In the genomic region with DNA sequence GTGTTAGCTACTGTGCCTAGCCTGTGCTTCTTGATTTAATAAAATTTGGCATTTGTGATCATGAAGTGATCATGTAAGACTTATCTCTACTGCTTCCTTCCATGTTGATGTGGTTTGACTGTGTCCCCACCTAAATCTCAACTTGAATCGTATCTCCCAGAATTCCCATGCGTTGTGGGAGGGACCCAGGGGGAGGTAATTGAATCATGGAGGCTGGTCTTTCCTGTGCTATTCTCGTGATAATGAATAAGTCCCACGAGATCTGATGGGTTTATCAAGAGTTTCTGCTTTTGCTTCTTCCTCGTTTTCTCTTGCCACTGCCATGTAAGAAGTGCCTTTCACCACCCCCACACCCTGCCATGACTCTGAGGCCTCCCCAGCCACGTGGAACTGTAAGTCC, we compare ENCODE assay signal across 2 cellular contexts.
TF ChIP-seq lines count a peak whose summit lies in the region.

A gene (plus strand): TSS at position 301 of the 400 bp plus-strand sequence.

TF ChIP-seq in SK-N-SH, 30 proteins besides CTCF, POLR2A, EP300 and RAD21 (continued from another document):
- TF ChIP-seq, protein P1, sequence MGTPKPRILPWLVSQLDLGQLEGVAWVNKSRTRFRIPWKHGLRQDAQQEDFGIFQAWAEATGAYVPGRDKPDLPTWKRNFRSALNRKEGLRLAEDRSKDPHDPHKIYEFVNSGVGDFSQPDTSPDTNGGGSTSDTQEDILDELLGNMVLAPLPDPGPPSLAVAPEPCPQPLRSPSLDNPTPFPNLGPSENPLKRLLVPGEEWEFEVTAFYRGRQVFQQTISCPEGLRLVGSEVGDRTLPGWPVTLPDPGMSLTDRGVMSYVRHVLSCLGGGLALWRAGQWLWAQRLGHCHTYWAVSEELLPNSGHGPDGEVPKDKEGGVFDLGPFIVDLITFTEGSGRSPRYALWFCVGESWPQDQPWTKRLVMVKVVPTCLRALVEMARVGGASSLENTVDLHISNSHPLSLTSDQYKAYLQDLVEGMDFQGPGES (IDR thresholded peaks at IDR 0.05; ENCODE audit: low read depth, low read length): no peak
- TF ChIP-seq NFIC (IDR thresholded peaks at IDR 0.05; ENCODE audit: borderline replicate concordance) (no peak), MEF2A (IDR thresholded peaks at IDR 0.05; ENCODE audit: borderline replicate concordance, low read depth) (no peak), POLR2AphosphoS5 (IDR thresholded peaks at IDR 0.05; ENCODE audit: low read depth, low read length) (no peak), RXRA (IDR thresholded peaks at IDR 0.05; ENCODE audit: borderline replicate concordance, low read depth) (no peak), FOXM1 (IDR thresholded peaks at IDR 0.05; ENCODE audit: low read depth) (no peak), CHD2 (IDR thresholded peaks at IDR 0.05; ENCODE audit: low read length, partially characterized antibody) (no peak), JUND (IDR thresholded peaks at IDR 0.05) (no peak), FOSL2 (IDR thresholded peaks at IDR 0.05; ENCODE audit: borderline replicate concordance, low read depth) (no peak)
- TF ChIP-seq, protein P2, sequence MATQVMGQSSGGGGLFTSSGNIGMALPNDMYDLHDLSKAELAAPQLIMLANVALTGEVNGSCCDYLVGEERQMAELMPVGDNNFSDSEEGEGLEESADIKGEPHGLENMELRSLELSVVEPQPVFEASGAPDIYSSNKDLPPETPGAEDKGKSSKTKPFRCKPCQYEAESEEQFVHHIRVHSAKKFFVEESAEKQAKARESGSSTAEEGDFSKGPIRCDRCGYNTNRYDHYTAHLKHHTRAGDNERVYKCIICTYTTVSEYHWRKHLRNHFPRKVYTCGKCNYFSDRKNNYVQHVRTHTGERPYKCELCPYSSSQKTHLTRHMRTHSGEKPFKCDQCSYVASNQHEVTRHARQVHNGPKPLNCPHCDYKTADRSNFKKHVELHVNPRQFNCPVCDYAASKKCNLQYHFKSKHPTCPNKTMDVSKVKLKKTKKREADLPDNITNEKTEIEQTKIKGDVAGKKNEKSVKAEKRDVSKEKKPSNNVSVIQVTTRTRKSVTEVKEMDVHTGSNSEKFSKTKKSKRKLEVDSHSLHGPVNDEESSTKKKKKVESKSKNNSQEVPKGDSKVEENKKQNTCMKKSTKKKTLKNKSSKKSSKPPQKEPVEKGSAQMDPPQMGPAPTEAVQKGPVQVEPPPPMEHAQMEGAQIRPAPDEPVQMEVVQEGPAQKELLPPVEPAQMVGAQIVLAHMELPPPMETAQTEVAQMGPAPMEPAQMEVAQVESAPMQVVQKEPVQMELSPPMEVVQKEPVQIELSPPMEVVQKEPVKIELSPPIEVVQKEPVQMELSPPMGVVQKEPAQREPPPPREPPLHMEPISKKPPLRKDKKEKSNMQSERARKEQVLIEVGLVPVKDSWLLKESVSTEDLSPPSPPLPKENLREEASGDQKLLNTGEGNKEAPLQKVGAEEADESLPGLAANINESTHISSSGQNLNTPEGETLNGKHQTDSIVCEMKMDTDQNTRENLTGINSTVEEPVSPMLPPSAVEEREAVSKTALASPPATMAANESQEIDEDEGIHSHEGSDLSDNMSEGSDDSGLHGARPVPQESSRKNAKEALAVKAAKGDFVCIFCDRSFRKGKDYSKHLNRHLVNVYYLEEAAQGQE (IDR thresholded peaks at IDR 0.05; ENCODE audit: low read depth, low read length): no peak
- TF ChIP-seq, protein P3, sequence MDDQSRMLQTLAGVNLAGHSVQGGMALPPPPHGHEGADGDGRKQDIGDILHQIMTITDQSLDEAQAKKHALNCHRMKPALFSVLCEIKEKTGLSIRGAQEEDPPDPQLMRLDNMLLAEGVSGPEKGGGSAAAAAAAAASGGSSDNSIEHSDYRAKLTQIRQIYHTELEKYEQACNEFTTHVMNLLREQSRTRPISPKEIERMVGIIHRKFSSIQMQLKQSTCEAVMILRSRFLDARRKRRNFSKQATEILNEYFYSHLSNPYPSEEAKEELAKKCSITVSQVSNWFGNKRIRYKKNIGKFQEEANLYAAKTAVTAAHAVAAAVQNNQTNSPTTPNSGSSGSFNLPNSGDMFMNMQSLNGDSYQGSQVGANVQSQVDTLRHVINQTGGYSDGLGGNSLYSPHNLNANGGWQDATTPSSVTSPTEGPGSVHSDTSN (IDR thresholded peaks at IDR 0.05): no peak

TF ChIP-seq in SK-N-SH treated with all-trans-retinoic acid at 6 μM for 48 hours, 23 proteins besides CTCF, POLR2A, EP300 and RAD21:
- TF ChIP-seq, protein P4, sequence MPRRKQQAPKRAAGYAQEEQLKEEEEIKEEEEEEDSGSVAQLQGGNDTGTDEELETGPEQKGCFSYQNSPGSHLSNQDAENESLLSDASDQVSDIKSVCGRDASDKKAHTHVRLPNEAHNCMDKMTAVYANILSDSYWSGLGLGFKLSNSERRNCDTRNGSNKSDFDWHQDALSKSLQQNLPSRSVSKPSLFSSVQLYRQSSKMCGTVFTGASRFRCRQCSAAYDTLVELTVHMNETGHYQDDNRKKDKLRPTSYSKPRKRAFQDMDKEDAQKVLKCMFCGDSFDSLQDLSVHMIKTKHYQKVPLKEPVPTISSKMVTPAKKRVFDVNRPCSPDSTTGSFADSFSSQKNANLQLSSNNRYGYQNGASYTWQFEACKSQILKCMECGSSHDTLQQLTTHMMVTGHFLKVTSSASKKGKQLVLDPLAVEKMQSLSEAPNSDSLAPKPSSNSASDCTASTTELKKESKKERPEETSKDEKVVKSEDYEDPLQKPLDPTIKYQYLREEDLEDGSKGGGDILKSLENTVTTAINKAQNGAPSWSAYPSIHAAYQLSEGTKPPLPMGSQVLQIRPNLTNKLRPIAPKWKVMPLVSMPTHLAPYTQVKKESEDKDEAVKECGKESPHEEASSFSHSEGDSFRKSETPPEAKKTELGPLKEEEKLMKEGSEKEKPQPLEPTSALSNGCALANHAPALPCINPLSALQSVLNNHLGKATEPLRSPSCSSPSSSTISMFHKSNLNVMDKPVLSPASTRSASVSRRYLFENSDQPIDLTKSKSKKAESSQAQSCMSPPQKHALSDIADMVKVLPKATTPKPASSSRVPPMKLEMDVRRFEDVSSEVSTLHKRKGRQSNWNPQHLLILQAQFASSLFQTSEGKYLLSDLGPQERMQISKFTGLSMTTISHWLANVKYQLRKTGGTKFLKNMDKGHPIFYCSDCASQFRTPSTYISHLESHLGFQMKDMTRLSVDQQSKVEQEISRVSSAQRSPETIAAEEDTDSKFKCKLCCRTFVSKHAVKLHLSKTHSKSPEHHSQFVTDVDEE (CRISPR knock-in tag; IDR thresholded peaks at IDR 0.05): no peak
- no peak for TF ChIP-seq TOX (CRISPR knock-in tag; IDR thresholded peaks at IDR 0.05; ENCODE audit: borderline replicate concordance)
- TF ChIP-seq ZNF8 (CRISPR knock-in tag; IDR thresholded peaks at IDR 0.05): no peak
- no peak for TF ChIP-seq ZNF70 (CRISPR knock-in tag; IDR thresholded peaks at IDR 0.05)
- TF ChIP-seq ZFP3 (CRISPR knock-in tag; IDR thresholded peaks at IDR 0.05): no peak
- TF ChIP-seq ESRRG (CRISPR knock-in tag; IDR thresholded peaks at IDR 0.05): no peak
- TF ChIP-seq, protein P5, sequence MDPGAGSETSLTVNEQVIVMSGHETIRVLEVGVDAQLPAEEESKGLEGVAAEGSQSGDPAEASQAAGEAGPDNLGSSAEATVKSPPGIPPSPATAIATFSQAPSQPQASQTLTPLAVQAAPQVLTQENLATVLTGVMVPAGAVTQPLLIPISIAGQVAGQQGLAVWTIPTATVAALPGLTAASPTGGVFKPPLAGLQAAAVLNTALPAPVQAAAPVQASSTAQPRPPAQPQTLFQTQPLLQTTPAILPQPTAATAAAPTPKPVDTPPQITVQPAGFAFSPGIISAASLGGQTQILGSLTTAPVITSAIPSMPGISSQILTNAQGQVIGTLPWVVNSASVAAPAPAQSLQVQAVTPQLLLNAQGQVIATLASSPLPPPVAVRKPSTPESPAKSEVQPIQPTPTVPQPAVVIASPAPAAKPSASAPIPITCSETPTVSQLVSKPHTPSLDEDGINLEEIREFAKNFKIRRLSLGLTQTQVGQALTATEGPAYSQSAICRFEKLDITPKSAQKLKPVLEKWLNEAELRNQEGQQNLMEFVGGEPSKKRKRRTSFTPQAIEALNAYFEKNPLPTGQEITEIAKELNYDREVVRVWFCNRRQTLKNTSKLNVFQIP (CRISPR knock-in tag; IDR thresholded peaks at IDR 0.05; ENCODE audit: borderline replicate concordance, low read depth): no peak
TF ChIP-seq in SK-N-SH treated with all-trans-retinoic acid at 6 μM for 48 hours: peak in this region for 0.
